In genomic region chr2:16617282-16618266, GRCh38 we compare ENCODE assay signal across 9 cellular contexts. TPM values are rescaled to one million over a fixed set of nuclear protein-coding genes. Genes with fewer than 3 reads are reported as not detected.
DNase-seq lines count a peak whose midpoint lies in the region; ATAC-seq and TF ChIP-seq lines count a peak whose summit lies in the region.
"Had no signal": no experiment of that assay in that cellular context is flagged by ENCODE, and none has a peak within 500 bp of the region (broad histone marks: within the 10 kb centered on the region; RNA-seq: fewer than 3 reads in every experiment).

No MANE protein-coding gene starts in this region.

- no peak overlapping the region for H3K27ac Mint-ChIP-seq in activated T-helper 1 cell treated with anti-CD3 and anti-CD28 coated beads, Interleukin-12 subunit alpha, Interleukin-12 subunit beta, Interleukin-2, Interleukin-4 antibody, amounts not matched to agents 30 ng/mL and 10 ng/mL and 1 ng/mL, durations not matched to agents 14 hours and 24 hours and 36 hours

- H3K9me3 Mint-ChIP-seq in activated T-helper 1 cell treated with anti-CD3 and anti-CD28 coated beads, Interleukin-12 subunit alpha, Interleukin-12 subunit beta, Interleukin-2, Interleukin-4 antibody, amounts not matched to agents 30 ng/mL and 10 ng/mL and 1 ng/mL, durations not matched to agents 14 hours and 24 hours and 36 hours = no peaks in the 10 kb centered on the region

- intact Hi-C loops in Panc1 (cut with micrococcal nuclease; ENCODE audit: unreplicated experiment) (no loop called here), psoas muscle (cut with DNase I) (loop anchor here (2.0 to 10.0 kb wide), 4 partner anchors 45 to 673 kb away; partner anchors contain the start of gene MYCN (in 1 of the 2))
- intact Hi-C loops in activated T-helper 1 cell treated with anti-CD3 and anti-CD28 coated beads, Interleukin-12 subunit alpha, Interleukin-12 subunit beta, Interleukin-2, Interleukin-4 antibody, amounts not matched to agents 30 ng/mL and 10 ng/mL and 1 ng/mL, durations not matched to agents 14 hours and 24 hours and 36 hours (cut with micrococcal nuclease) = loop anchor here (1.0 kb wide), 1 partner anchor 140 kb away; no protein-coding TSS in a partner anchor

- H3K27me3 ChIP-seq in Panc1 (ENCODE audit: control insufficient read depth, insufficient read depth, low read length) = peaks cover 8% of the 10 kb centered on the region
- H3K27me3 ChIP-seq in psoas muscle (ENCODE audit: insufficient read depth in 3 of 3, low read length in 2 of 3) = no peaks in the 10 kb centered on the region

- POLR2A ChIA-PET in Panc1 (lab: Charles Lee) = no interaction called here

- 0 out of 3 replicates have a peak, but pooled peaks have one; percentile 7 for TF ChIP-seq CTCF in GM12872 (IDR thresholded peaks at IDR 0.05; ENCODE audit: insufficient read depth, low read depth, low read length)
- peak; percentile 55 for TF ChIP-seq CTCF in Panc1 (IDR thresholded peaks at IDR 0.05)
- TF ChIP-seq CTCF in fibroblast of villous mesenchyme (IDR thresholded peaks at IDR 0.05; ENCODE audit: insufficient read depth, low read depth, low read length) = peak; percentile 69
- TF ChIP-seq CTCF in psoas muscle (IDR thresholded peaks at IDR 0.05) = peak; percentile 55

- CTCF ChIA-PET in Panc1 (lab: Charles Lee) = interaction anchor here (1.1 kb wide), 1 partner anchor 139 kb away, joined by 3 read pairs; no protein-coding TSS in a partner anchor

- H3K4me3 Mint-ChIP-seq in activated T-helper 1 cell treated with anti-CD3 and anti-CD28 coated beads, Interleukin-12 subunit alpha, Interleukin-12 subunit beta, Interleukin-2, Interleukin-4 antibody, amounts not matched to agents 30 ng/mL and 10 ng/mL and 1 ng/mL, durations not matched to agents 14 hours and 24 hours and 36 hours = no peak overlapping the region

- H3K4me3 ChIP-seq in Panc1 (ENCODE audit: low read depth in 2 of 2, low read length in 2 of 2) (no peak overlapping the region), fibroblast of villous mesenchyme (ENCODE audit: low read depth, low read length) (no peak overlapping the region), psoas muscle (no peak overlapping the region)

- H3K27ac ChIP-seq in Panc1 (ENCODE audit: low read length) = no peak overlapping the region
- H3K27ac ChIP-seq in psoas muscle = no peak overlapping the region

- no TSS peak for BruUV-seq in Panc1 (replicated peaks; lab: Mats Ljungman, UMichigan)

- in situ Hi-C loops in Panc1 (cut with HindIII; ENCODE audit: low pct_unique_long_range_greater_than_20kb, low sequenced_read_pairs) = no loop called here

- DNase-seq in Panc1 (ENCODE audit: low read depth, low spot score) (no peak), fibroblast of villous mesenchyme (ENCODE audit: low read depth) (peak; percentile 53), psoas muscle (no peak), OCI-M2 (lab: John Stamatoyannopoulos, UW; ENCODE audit: unreplicated experiment) (no peak)
- no peak for DNase-seq in activated T-helper 1 cell treated with anti-CD3 and anti-CD28 coated beads, Interleukin-12 subunit alpha, Interleukin-12 subunit beta, Interleukin-2, Interleukin-4 antibody, amounts not matched to agents 30 ng/mL and 10 ng/mL and 1 ng/mL, durations not matched to agents 14 hours and 24 hours and 36 hours (ENCODE audit: low spot score)
- no peak for DNase-seq in activated naive CD4-positive, alpha-beta T cell (lab: John Stamatoyannopoulos, UW)

- H3K27me3 Mint-ChIP-seq in activated T-helper 1 cell treated with anti-CD3 and anti-CD28 coated beads, Interleukin-12 subunit alpha, Interleukin-12 subunit beta, Interleukin-2, Interleukin-4 antibody, amounts not matched to agents 30 ng/mL and 10 ng/mL and 1 ng/mL, durations not matched to agents 14 hours and 24 hours and 36 hours (ENCODE audit: insufficient read depth) = no peaks in the 10 kb centered on the region

- H3K9me3 ChIP-seq in Panc1 (ENCODE audit: control insufficient read depth, insufficient read depth, low read depth, low read length) (no peaks in the 10 kb centered on the region), psoas muscle (no peaks in the 10 kb centered on the region)

- H3K36me3 ChIP-seq in Panc1 (ENCODE audit: control insufficient read depth, insufficient read depth, low read length) (no peaks in the 10 kb centered on the region), psoas muscle (ENCODE audit: insufficient read depth in 1 of 2, low read depth in 1 of 2) (peaks cover 5 to 15% of the 10 kb centered on the region in 2 donors)

- no peaks in the 10 kb centered on the region for H3K36me3 Mint-ChIP-seq in activated T-helper 1 cell treated with anti-CD3 and anti-CD28 coated beads, Interleukin-12 subunit alpha, Interleukin-12 subunit beta, Interleukin-2, Interleukin-4 antibody, amounts not matched to agents 30 ng/mL and 10 ng/mL and 1 ng/mL, durations not matched to agents 14 hours and 24 hours and 36 hours (ENCODE audit: low read depth)

- ATAC-seq in Panc1 (no peak), psoas muscle (peak; percentile 26 to 66 (median 48)), HG02571 (IDR thresholded peaks at IDR 0.05; ENCODE audit: unreplicated experiment) (no peak)

- no peaks in the 10 kb centered on the region for H3K4me1 ChIP-seq in Panc1 (ENCODE audit: control insufficient read depth, insufficient read depth, low read length)
- peaks cover 22% of the 10 kb centered on the region for H3K4me1 ChIP-seq in psoas muscle

- H3K4me1 Mint-ChIP-seq in activated T-helper 1 cell treated with anti-CD3 and anti-CD28 coated beads, Interleukin-12 subunit alpha, Interleukin-12 subunit beta, Interleukin-2, Interleukin-4 antibody, amounts not matched to agents 30 ng/mL and 10 ng/mL and 1 ng/mL, durations not matched to agents 14 hours and 24 hours and 36 hours (ENCODE audit: low read depth) = peaks cover 6% of the 10 kb centered on the region

- WGBS in psoas muscle, 3 donors = 55 to 87% (median 62%) methylated on average over 8 of the region's 8 CpGs

RNA-seq across cellular contexts. Expression of gene CYRIA, which starts 48.1 kb away (rescaled TPM):
- 0.13 TPM for total RNA-seq in Panc1 (2021; ENCODE audit: unreplicated experiment)
- polyA plus RNA-seq in Panc1 (2012; ENCODE audit: insufficient read length) = not detected
- 0.43 and 0.97 TPM in 2 replicates for total RNA-seq in fibroblast of villous mesenchyme
- 10 to 100 TPM in 3 of 4 donors, 1 to 10 TPM in 1; 9.5 to 16.8 (median 10.9) TPM for total RNA-seq in psoas muscle
- polyA plus RNA-seq in psoas muscle = 1 to 10 TPM; 3.8 to 5.1 (median 4.9) TPM
- total RNA-seq in activated T-helper 1 cell treated with anti-CD3 and anti-CD28 coated beads, Interleukin-12 subunit alpha, Interleukin-12 subunit beta, Interleukin-2, Interleukin-4 antibody, amounts not matched to agents 30 ng/mL and 10 ng/mL and 1 ng/mL, durations not matched to agents 14 hours and 24 hours and 36 hours = 0.65 and 0.88 TPM in 2 replicates
- total RNA-seq: NCI-H460 had no signal

Comparison
In these comparisons a context has a peak if more than half of its experiments do, and no peak if none do; other contexts are left out.
1. CTCF ChIP-seq: peak in every context shown above with its lines; median percentile 69 in fibroblast of villous mesenchyme; 55 in Panc1; 55 in psoas muscle; 7 in GM12872.
2. ATAC-seq: peak in psoas muscle (4 of 4); none in Panc1 (single experiment) and HG02571 (single experiment).